In the genomic region with DNA sequence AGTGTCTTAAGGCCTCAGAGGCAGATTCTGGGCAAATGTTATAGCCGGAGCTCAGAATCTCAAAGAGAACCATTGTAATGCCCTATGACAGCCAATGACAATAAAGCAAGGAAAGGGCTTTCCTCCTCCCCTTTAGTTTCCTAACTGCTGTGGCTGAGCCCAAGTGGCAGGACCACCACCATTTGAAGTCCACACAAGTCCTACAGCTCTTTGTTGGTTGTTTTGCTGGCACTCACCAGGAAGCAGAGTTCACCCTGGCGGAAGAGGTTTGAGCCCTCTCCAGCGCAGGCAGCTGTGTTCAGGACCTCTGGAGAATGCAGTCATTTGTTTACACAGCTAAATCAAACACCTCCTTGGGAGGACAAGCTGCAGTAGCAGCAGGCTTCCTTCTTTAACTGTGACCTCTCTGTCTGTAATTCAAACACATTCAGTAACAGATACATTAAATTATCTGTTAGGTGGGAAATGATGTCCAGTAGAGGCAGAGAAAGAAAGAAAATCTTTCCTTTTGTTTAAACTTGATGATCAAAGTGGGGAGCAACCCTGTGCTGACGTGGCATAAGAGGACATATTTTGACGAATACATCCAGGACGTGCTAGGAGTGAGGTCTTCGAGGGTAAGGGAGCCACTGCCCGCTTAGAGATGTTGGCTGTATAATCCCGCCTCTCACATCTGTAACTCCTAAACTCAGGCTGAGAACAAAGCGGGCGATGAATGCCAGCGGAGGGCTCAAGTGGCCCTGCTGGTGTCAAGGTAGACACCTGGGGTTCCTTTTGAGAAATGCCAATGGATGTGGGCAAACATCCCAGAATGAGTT, we compare ENCODE assay signal across 10 cellular contexts. TPM values are rescaled to one million over a fixed set of nuclear protein-coding genes. Genes with fewer than 3 reads are reported as not detected.
DNase-seq lines count a peak whose midpoint lies in the region; ATAC-seq lines count a peak whose summit lies in the region.
"Had no signal": no experiment of that assay in that cellular context is flagged by ENCODE, and none has a peak within 500 bp of the region (broad histone marks: within the 10 kb centered on the region; RNA-seq: fewer than 3 reads in every experiment).

No MANE protein-coding gene starts in this region.

- peak; percentile 41 to 88 (median 72) for DNase-seq in NCI-H1417 (lab: John Stamatoyannopoulos, UW)
- no peak for DNase-seq in NCI-H1417 treated with DMSO at 0.1 percent for 48 hours (lab: John Stamatoyannopoulos, UW)
- peak; percentile 72 for DNase-seq in cerebellar cortex (ENCODE audit: low spot score)
- DNase-seq in lung microvascular endothelial cell (ENCODE audit: low read depth in 2 of 2): peak; percentile 78 to 98
- peak; percentile 75 for DNase-seq in ureter (ENCODE audit: low spot score)
- no peak for DNase-seq in OCI-M2 (lab: John Stamatoyannopoulos, UW; ENCODE audit: unreplicated experiment)
- no peak for DNase-seq in NCI-H1930 (lab: John Stamatoyannopoulos, UW)

- no peak for ATAC-seq in GM19452 (IDR thresholded peaks at IDR 0.05; ENCODE audit: unreplicated experiment)

RNA-seq across cellular contexts. Expression of a gene that starts 51.9 kb away (rescaled TPM):
- total RNA-seq in lung microvascular endothelial cell (60.8 and 487 TPM in 2 replicates), ureter (1.8 TPM)
- total RNA-seq: activated T-helper 1 cell treated with anti-CD3 and anti-CD28 coated beads, Interleukin-12 subunit alpha, Interleukin-12 subunit beta, Interleukin-2, Interleukin-4 antibody, amounts not matched to agents 30 ng/mL and 10 ng/mL and 1 ng/mL, durations not matched to agents 14 hours and 24 hours and 36 hours; mononuclear cell had no signal

Comparison
In these comparisons a context has a peak if more than half of its experiments do, and no peak if none do; other contexts are left out.
1. DNase-seq: peak in NCI-H1417 (3 of 3), cerebellar cortex (single experiment), lung microvascular endothelial cell (2 of 2) and ureter (single experiment); none in NCI-H1417 treated with DMSO at 0.1 percent for 48 hours (single experiment), OCI-M2 (single experiment) and NCI-H1930 (0 of 2).
2. RNA of a gene that starts 51.9 kb away (total RNA-seq): 60.8 to 487 TPM in lung microvascular endothelial cell; 1.8 TPM in ureter (single experiment); every median in the first group is over 10 times any median in the second.